ENCODE assay signal across 13 cellular contexts in genomic region chrX:18676470-18676869, GRCh38. TPM values are rescaled to one million over a fixed set of nuclear protein-coding genes. Genes with fewer than 3 reads are reported as not detected.
DNase-seq lines count a peak whose midpoint lies in the region; ATAC-seq, FAIRE-seq and TF ChIP-seq lines count a peak whose summit lies in the region.
"Had no signal": no experiment of that assay in that cellular context is flagged by ENCODE, and none has a peak within 500 bp of the region (broad histone marks: within the 10 kb centered on the region; RNA-seq: fewer than 3 reads in every experiment).

No MANE protein-coding gene starts in this region.

- H3K27me3 ChIP-seq in HepG2 (ENCODE audit: control insufficient read depth in 1 of 2, insufficient read depth in 2 of 2, low read length in 2 of 2): no peaks in the 10 kb centered on the region
- no peaks in the 10 kb centered on the region for H3K27me3 ChIP-seq in right lobe of liver

- TF ChIP-seq EP300 in HepG2 (IDR thresholded peaks at IDR 0.05; ENCODE audit: low read depth in 2 of 2, low read length in 2 of 2) (no peak), HepG2 (CRISPR knock-in tag; IDR thresholded peaks at IDR 0.05; ENCODE audit: borderline replicate concordance) (no peak)

- H2AFZ ChIP-seq in HepG2 (ENCODE audit: low read length): no peak overlapping the region
- H2AFZ ChIP-seq: GM23248 had no signal

- TF ChIP-seq RAD21 in HepG2 (CRISPR knock-in tag; IDR thresholded peaks at IDR 0.05): no peak

- no peaks in the 10 kb centered on the region for H3K36me3 ChIP-seq in HepG2 (replicated peaks in 1 of 2; ENCODE audit: control insufficient read depth in 1 of 2, insufficient read depth in 2 of 2, low read length in 2 of 2)
- H3K36me3 ChIP-seq in right lobe of liver: no peaks in the 10 kb centered on the region

- TF ChIP-seq CTCF in HepG2 (CRISPR knock-in tag; IDR thresholded peaks at IDR 0.05): peak; percentile 59
- no peak for TF ChIP-seq CTCF in right lobe of liver (IDR thresholded peaks at IDR 0.05)

- no TSS peak for BruUV-seq in HepG2 (replicated peaks; lab: Mats Ljungman, UMichigan)

- no peak for TF ChIP-seq POLR2A in HepG2 (IDR thresholded peaks at IDR 0.05; ENCODE audit: insufficient read depth in 1 of 2, low read depth in 2 of 2, low read length in 2 of 2)
- TF ChIP-seq POLR2A in right lobe of liver (IDR thresholded peaks at IDR 0.05): no peak

- peak; percentile 46 for DNase-seq in HepG2 (ENCODE audit: low spot score)
- no peak for DNase-seq in right lobe of liver
- DNase-seq in iPS-NIHi11 (ENCODE audit: low spot score): peak; percentile 44
- DNase-seq: GM23248; NCI-H2171 treated with DMSO at 0.1 percent for 48 hours; stimulated activated CD4-positive, alpha-beta T cell treated with anti-CD3 and anti-CD28 coated beads, Interleukin-12 subunit alpha, Interleukin-12 subunit beta, amount 100 ng/mL, for 4 hours had no signal

- WGBS in HepG2 (ENCODE audit: low lambda C conversion rate): no CpG with 5 or more reads among the region's 11 CpGs
- 35% methylated on average over 7 of the region's 11 CpGs for WGBS in right lobe of liver (ENCODE audit: insufficient coverage, low coverage, low lambda C conversion rate, missing lambda C conversion rate)

- peak overlapping the region; percentile 46 for H3K9ac ChIP-seq in HepG2 (ENCODE audit: insufficient read depth, low read depth, low read length)
- H3K9ac ChIP-seq: GM23248 had no signal

- POLR2A ChIA-PET in HepG2 (lab: Yijun Ruan, JAX): interaction anchor here (0.8 kb wide), 1 partner anchor 45 kb away, joined by 4 read pairs; no protein-coding TSS in a partner anchor

- no peaks in the 10 kb centered on the region for H4K20me1 ChIP-seq in HepG2 (ENCODE audit: insufficient read depth, low read length)

- intact Hi-C loops in HepG2 (cut with micrococcal nuclease; ENCODE audit: unreplicated experiment) (loop anchor here (5.0 to 10.0 kb wide), 2 partner anchors 211 to 282 kb away; no protein-coding TSS in a partner anchor), right lobe of liver (cut with DNase I) (no loop called here)

- peak overlapping the region; percentile 50 to 78 (median 72) for H3K4me3 ChIP-seq in HepG2 (replicated peaks in 1 of 3; ENCODE audit: insufficient read depth in 1 of 3, low read depth in 2 of 3, low read length in 3 of 3)
- no peak overlapping the region for H3K4me3 ChIP-seq in right lobe of liver
- H3K4me3 ChIP-seq: GM23248 had no signal

- H3K27ac ChIP-seq in HepG2 (ENCODE audit: extremely low read length, insufficient read depth, low read length) (no peak overlapping the region), right lobe of liver (no peak overlapping the region)
- H3K27ac ChIP-seq: GM23248 had no signal

- H3K9me3 ChIP-seq in HepG2 (ENCODE audit: low read length) (no peaks in the 10 kb centered on the region), right lobe of liver (no peaks in the 10 kb centered on the region)

- CTCF ChIA-PET in HepG2 (lab: Yijun Ruan, JAX; ENCODE audit: low intra/inter-chr PET ratio, low total read pairs): interaction anchor here (1.1 kb wide), 1 partner anchor 59 kb away, joined by 3 read pairs; no protein-coding TSS in a partner anchor

- H3K4me1 ChIP-seq in HepG2 (ENCODE audit: insufficient read depth, low read length) (peaks cover 13% of the 10 kb centered on the region), right lobe of liver (no peaks in the 10 kb centered on the region)

- peak overlapping the region; percentile 88 for H3K4me2 ChIP-seq in HepG2 (ENCODE audit: low read depth, low read length)

- peak; percentile 86 for ATAC-seq in HepG2
- ATAC-seq in right lobe of liver: no peak
- peak; percentile 15; the same call in 1 of the 3 replicates for ATAC-seq in SK-N-SH treated with all-trans-retinoic acid at 6 μM for 48 hours
- no peak for ATAC-seq in GM18858 (IDR thresholded peaks at IDR 0.05; ENCODE audit: unreplicated experiment)
- no peak for ATAC-seq in GM18868 (IDR thresholded peaks at IDR 0.05; ENCODE audit: unreplicated experiment)
- no peak for ATAC-seq in HG03159 (IDR thresholded peaks at IDR 0.05; ENCODE audit: unreplicated experiment)
- ATAC-seq in GM19452 (IDR thresholded peaks at IDR 0.05; ENCODE audit: unreplicated experiment): no peak

- in situ Hi-C loops in HepG2 (cut with HindIII; ENCODE audit: extremely low pct_ligation_motif_present, low pct_unique_long_range_greater_than_20kb): loop anchor here (10.0 kb wide), 1 partner anchor 252 kb away; the partner anchor contains the start of gene CDKL5

- peak; percentile 87 for FAIRE-seq in HepG2 (lab: Jason Lieb, UNC)
- FAIRE-seq: GM18507 had no signal

- H3K79me2 ChIP-seq in HepG2 (ENCODE audit: insufficient read depth, low read length): no peaks in the 10 kb centered on the region

TF ChIP-seq in HepG2, 621 proteins besides CTCF, POLR2A, EP300 and RAD21 (continues in another document):
- TF ChIP-seq STAG1 (CRISPR knock-in tag; IDR thresholded peaks at IDR 0.05) (peak; percentile 39), ZNF7 (CRISPR knock-in tag; IDR thresholded peaks at IDR 0.05) (no peak), BRF2 (CRISPR knock-in tag; IDR thresholded peaks at IDR 0.05) (no peak)

TF ChIP-seq in SK-N-SH treated with all-trans-retinoic acid at 6 μM for 48 hours, 23 proteins besides CTCF, POLR2A, EP300 and RAD21 (continues in another document):
- TF ChIP-seq BACH2 (CRISPR knock-in tag; IDR thresholded peaks at IDR 0.05; ENCODE audit: borderline replicate concordance) (no peak), ISL1 (CRISPR knock-in tag; IDR thresholded peaks at IDR 0.05) (no peak), ESRRG (CRISPR knock-in tag; IDR thresholded peaks at IDR 0.05) (no peak)

RNA-seq across cellular contexts. Expression of gene RS1, which starts 4.6 kb away (rescaled TPM):
- not detected in 2 replicates for total RNA-seq in HepG2 (2016; rRNA removed; fragmentation: Illumina TruSeq; extraction: Trizol)
- not detected in 2 replicates for total RNA-seq in HepG2 (2016; cell fraction: cytosol; rRNA removed; fragmentation: Illumina TruSeq; extraction: Trizol; ENCODE audit: low read depth)
- not detected in 2 replicates for total RNA-seq in HepG2 (2016; cell fraction: insoluble cytoplasmic fraction; rRNA removed; fragmentation: Illumina TruSeq; extraction: Trizol)
- total RNA-seq in HepG2 (2016; cell fraction: membrane; rRNA removed; fragmentation: Illumina TruSeq; extraction: Trizol): not detected in 2 replicates
- not detected in 2 replicates for total RNA-seq in HepG2 (2016; cell fraction: nucleus; rRNA removed; fragmentation: Illumina TruSeq; extraction: Trizol)
- not detected in 2 replicates for polyA plus RNA-seq in HepG2 (2011; rRNA removed)
- not detected in 2 replicates for polyA plus RNA-seq in HepG2 (2011; cell fraction: cytosol; rRNA removed)
- polyA plus RNA-seq in HepG2 (2011; cell fraction: nucleus; rRNA removed): not detected in 2 replicates
- not detected in 2 replicates for polyA plus RNA-seq in HepG2 (2012)
- not detected in 2 replicates for polyA plus RNA-seq in HepG2 (2016; cell fraction: cytosol; fragmentation: Illumina TruSeq; extraction: Trizol; ENCODE audit: low read depth)
- polyA plus RNA-seq in HepG2 (2016; cell fraction: insoluble cytoplasmic fraction; fragmentation: Illumina TruSeq; extraction: Trizol; ENCODE audit: low read depth): not detected in 2 replicates
- polyA plus RNA-seq in HepG2 (2016; cell fraction: membrane; fragmentation: Illumina TruSeq; extraction: Trizol; ENCODE audit: low read depth): not detected in 2 replicates
- not detected in 2 replicates for polyA plus RNA-seq in HepG2 (2016; cell fraction: nucleus; fragmentation: Illumina TruSeq; extraction: Trizol; ENCODE audit: insufficient read depth, low read depth)
- polyA minus RNA-seq in HepG2 (2011; rRNA and poly(A)+ RNA removed; ENCODE audit: low replicate concordance): not detected in 2 replicates
- not detected in 2 replicates for polyA minus RNA-seq in HepG2 (2011; cell fraction: cytosol; rRNA and poly(A)+ RNA removed)
- not detected in 2 replicates for polyA minus RNA-seq in HepG2 (2011; cell fraction: nucleus; rRNA and poly(A)+ RNA removed)
- total RNA-seq in right lobe of liver: not detected
- total RNA-seq: GM23248, liver had no signal
- polyA plus RNA-seq: GM23248, liver had no signal

RNA-seq across cellular contexts. Expression of gene PPEF1, which starts 31.0 kb away (rescaled TPM):
- not detected in 2 replicates for total RNA-seq in HepG2 (2016; rRNA removed; fragmentation: Illumina TruSeq; extraction: Trizol)
- total RNA-seq in HepG2 (2016; cell fraction: cytosol; rRNA removed; fragmentation: Illumina TruSeq; extraction: Trizol; ENCODE audit: low read depth): not detected in 2 replicates
- not detected in 2 replicates for total RNA-seq in HepG2 (2016; cell fraction: insoluble cytoplasmic fraction; rRNA removed; fragmentation: Illumina TruSeq; extraction: Trizol)
- not detected in 2 replicates for total RNA-seq in HepG2 (2016; cell fraction: membrane; rRNA removed; fragmentation: Illumina TruSeq; extraction: Trizol)
- total RNA-seq in HepG2 (2016; cell fraction: nucleus; rRNA removed; fragmentation: Illumina TruSeq; extraction: Trizol): not detected in 2 replicates
- polyA plus RNA-seq in HepG2 (2011; rRNA removed): not detected in 2 replicates
- not detected in 2 replicates for polyA plus RNA-seq in HepG2 (2011; cell fraction: cytosol; rRNA removed)
- polyA plus RNA-seq in HepG2 (2011; cell fraction: nucleus; rRNA removed): 0.05 TPM in 1 of 2 replicates, not detected in the other
- not detected in 2 replicates for polyA plus RNA-seq in HepG2 (2012)
- not detected in 2 replicates for polyA plus RNA-seq in HepG2 (2016; cell fraction: cytosol; fragmentation: Illumina TruSeq; extraction: Trizol; ENCODE audit: low read depth)
- polyA plus RNA-seq in HepG2 (2016; cell fraction: insoluble cytoplasmic fraction; fragmentation: Illumina TruSeq; extraction: Trizol; ENCODE audit: low read depth): not detected in 2 replicates
- not detected in 2 replicates for polyA plus RNA-seq in HepG2 (2016; cell fraction: membrane; fragmentation: Illumina TruSeq; extraction: Trizol; ENCODE audit: low read depth)
- not detected in 2 replicates for polyA plus RNA-seq in HepG2 (2016; cell fraction: nucleus; fragmentation: Illumina TruSeq; extraction: Trizol; ENCODE audit: insufficient read depth, low read depth)
- polyA minus RNA-seq in HepG2 (2011; rRNA and poly(A)+ RNA removed; ENCODE audit: low replicate concordance): 1.0 TPM in 1 of 2 replicates, not detected in the other
- polyA minus RNA-seq in HepG2 (2011; cell fraction: cytosol; rRNA and poly(A)+ RNA removed): not detected in 2 replicates
- polyA minus RNA-seq in HepG2 (2011; cell fraction: nucleus; rRNA and poly(A)+ RNA removed): not detected in 2 replicates
- total RNA-seq in right lobe of liver: not detected
- total RNA-seq: GM23248 had no signal
- polyA plus RNA-seq: GM23248, liver had no signal

Comparison
In these comparisons a context has a peak if more than half of its experiments do, and no peak if none do; other contexts are left out.
1. ATAC-seq: peak in HepG2 (single experiment) and SK-N-SH treated with all-trans-retinoic acid at 6 μM for 48 hours (single experiment); none in right lobe of liver (0 of 4), GM18858 (single experiment), GM18868 (single experiment), HG03159 (single experiment) and GM19452 (single experiment).
2. DNase-seq: peak in HepG2 (single experiment) and iPS-NIHi11 (single experiment); none in right lobe of liver (0 of 3).
3. H3K4me3 ChIP-seq: peak in HepG2 (3 of 3); none in right lobe of liver (0 of 3).